ENCODE assay signal across 32 cellular contexts in the genomic region with DNA sequence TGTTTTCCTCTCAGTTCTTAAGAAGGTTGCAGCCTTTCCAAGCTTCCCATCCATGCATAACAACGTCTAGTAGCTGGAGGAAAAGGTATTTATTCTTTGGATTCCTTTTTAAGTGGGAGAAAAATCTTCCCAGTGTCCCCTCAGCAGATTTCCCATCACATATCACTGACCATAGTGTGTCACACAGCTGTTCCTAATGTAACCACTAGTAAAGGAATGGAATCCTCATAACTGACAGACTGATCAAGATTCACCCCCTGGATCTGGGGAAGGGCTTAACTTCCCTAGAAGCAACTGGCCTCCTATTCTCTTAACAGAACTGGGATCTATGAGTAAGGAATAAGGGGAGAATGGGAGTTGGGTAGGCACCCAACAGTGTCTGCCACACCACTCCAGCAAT.
"Had no signal": no experiment of that assay in that cellular context is flagged by ENCODE, and none has a peak within 500 bp of the region (broad histone marks: within the 10 kb centered on the region; RNA-seq: fewer than 3 reads in every experiment).

No MANE protein-coding gene starts in this region.

- H3K9ac ChIP-seq: parathyroid adenoma had no signal

- DNase-seq: nephron progenitor cell; occipital lobe; ovary; psoas muscle; right cardiac atrium; right lobe of liver; sigmoid colon; spleen; stimulated activated CD4-positive, alpha-beta T cell treated with anti-CD3 and anti-CD28 coated beads, Interleukin-12 subunit alpha, Interleukin-12 subunit beta, amount 100 ng/mL, for 4 hours; stimulated activated CD4-positive, alpha-beta T cell treated with anti-CD3 and anti-CD28 coated beads, Interleukin-1b, Interleukin-23, amount 100 ng/mL, for 48 hours; stimulated activated CD4-positive, alpha-beta T cell treated with anti-CD3 and anti-CD28 coated beads, Interleukin-4, amount 100 ng/mL, for 1 hour; stimulated activated CD4-positive, alpha-beta T cell treated with anti-CD3 and anti-CD28 coated beads, Interleukin-4, amount 100 ng/mL, for 4 hours; stimulated activated CD8-positive, alpha-beta memory T cell treated with anti-CD3 and anti-CD28 coated beads, Interleukin-4, amount 100 ng/mL, for 48 hours; stimulated activated naive CD4-positive, alpha-beta T cell; stimulated activated naive CD8-positive, alpha-beta T cell treated with anti-CD3 and anti-CD28 coated beads, Interleukin-15, amount 100 ng/mL, for 72 hours; stimulated activated naive CD8-positive, alpha-beta T cell treated with anti-CD3 and anti-CD28 coated beads, Interleukin-15, Interleukin-2, amounts not matched to agents 100 U/mL and 50 U/mL, for 24 hours; substantia nigra; testis; tibial artery; transverse colon; upper lobe of right lung; uterus had no signal

- H3K36me3 ChIP-seq: ovary, right lobe of liver, sigmoid colon, spleen, suprapubic skin, tibial artery, transverse colon, upper lobe of right lung, uterus had no signal

- H3K4me1 ChIP-seq: parathyroid adenoma, psoas muscle, right lobe of liver, spleen, suprapubic skin, testis, tibial artery, transverse colon, upper lobe of right lung, uterus had no signal

- H3K79me2 ChIP-seq: parathyroid adenoma had no signal

- H3K4me3 ChIP-seq: ovary, psoas muscle, right lobe of liver, sigmoid colon, skin epidermis, smooth muscle cell, spleen, suprapubic skin, testis, tibial artery, transverse colon, upper lobe of right lung, uterus had no signal

- H3K27ac ChIP-seq: ovary, parathyroid adenoma, psoas muscle, right lobe of liver, sigmoid colon, skin epidermis, spleen, suprapubic skin, testis, tibial artery, transverse colon, upper lobe of right lung, uterus had no signal

- H3K4me3 Mint-ChIP-seq: naive thymus-derived CD8-positive, alpha-beta T cell; natural killer cell treated with Interleukin-12 subunit alpha and Interleukin-12 subunit beta and Interleukin-15 and Interleukin-18, amount 100 ng/mL, for 72 hours; nephron progenitor cell; neural crest cell; stimulated activated memory B cell treated with anti-CD40 and anti-IgM and Interleukin-4, amounts not matched to agents 10 μg/mL and 1 μg/mL and 100 μg/mL, for 72 hours; stimulated activated naive CD8-positive, alpha-beta T cell treated with anti-CD3 and anti-CD28 coated beads, Interleukin-15, amount 100 ng/mL, for 72 hours; type B pancreatic cell had no signal

- ATAC-seq: natural killer cell treated with Interleukin-12 subunit alpha and Interleukin-12 subunit beta and Interleukin-15 and Interleukin-18, amount 100 ng/mL, for 72 hours; psoas muscle; right cardiac atrium; right lobe of liver; stimulated activated memory B cell treated with anti-CD40 and anti-IgM and Interleukin-4, amounts not matched to agents 10 μg/mL and 1 μg/mL and 100 μg/mL, for 72 hours; stimulated activated naive CD8-positive, alpha-beta T cell treated with anti-CD3 and anti-CD28 coated beads, Interleukin-15, amount 100 ng/mL, for 72 hours; stimulated activated naive CD8-positive, alpha-beta T cell treated with anti-CD3 and anti-CD28 coated beads, Interleukin-15, Interleukin-2, amounts not matched to agents 100 U/mL and 50 U/mL, for 24 hours; upper lobe of right lung had no signal

- H3K4me1 Mint-ChIP-seq: neural crest cell; stimulated activated memory B cell treated with anti-CD40 and anti-IgM and Interleukin-4, amounts not matched to agents 10 μg/mL and 1 μg/mL and 100 μg/mL, for 72 hours; stimulated activated naive CD8-positive, alpha-beta T cell treated with anti-CD3 and anti-CD28 coated beads, Interleukin-15, amount 100 ng/mL, for 72 hours had no signal

- H3K4me2 ChIP-seq: smooth muscle cell had no signal

- H2AFZ ChIP-seq: parathyroid adenoma had no signal

- H3K36me3 Mint-ChIP-seq: natural killer cell treated with Interleukin-12 subunit alpha and Interleukin-12 subunit beta and Interleukin-15 and Interleukin-18, amount 100 ng/mL, for 72 hours; stimulated activated memory B cell treated with anti-CD40 and anti-IgM and Interleukin-4, amounts not matched to agents 10 μg/mL and 1 μg/mL and 100 μg/mL, for 72 hours; type B pancreatic cell had no signal

- H3K27ac Mint-ChIP-seq: naive thymus-derived CD8-positive, alpha-beta T cell; natural killer cell treated with Interleukin-12 subunit alpha and Interleukin-12 subunit beta and Interleukin-15 and Interleukin-18, amount 100 ng/mL, for 72 hours; nephron progenitor cell; progenitor cell of endocrine pancreas; stimulated activated memory B cell treated with anti-CD40 and anti-IgM and Interleukin-4, amounts not matched to agents 10 μg/mL and 1 μg/mL and 100 μg/mL, for 72 hours; type B pancreatic cell had no signal

- H3K27me3 ChIP-seq: ovary, right lobe of liver, sigmoid colon, testis, tibial artery, transverse colon, upper lobe of right lung, uterus had no signal

- H3K9me3 ChIP-seq: ovary, psoas muscle, right lobe of liver, suprapubic skin, testis, upper lobe of right lung, uterus had no signal
